Comparison of ENCODE assay signal across 13 cellular contexts in the genomic region with DNA sequence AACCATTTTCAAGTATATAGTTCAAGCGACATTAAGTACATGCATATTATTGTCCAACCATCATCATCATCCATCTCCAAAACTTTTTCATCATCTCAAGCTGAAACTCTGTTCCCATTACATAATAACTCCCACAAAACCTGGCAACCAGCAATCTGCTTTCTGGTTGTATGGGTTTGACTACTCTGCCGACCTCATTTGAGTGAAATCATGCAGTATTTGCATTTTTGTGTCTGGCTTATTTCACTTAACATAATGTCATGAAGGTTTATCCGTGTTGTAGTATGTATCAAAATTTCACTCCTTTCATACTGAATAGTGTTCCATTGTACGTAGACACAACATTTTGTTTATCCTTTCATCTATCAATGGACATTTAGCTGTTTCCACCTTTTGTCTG.
DNase-seq lines count a peak whose midpoint lies in the region; ATAC-seq and TF ChIP-seq lines count a peak whose summit lies in the region.
"Had no signal": no experiment of that assay in that cellular context is flagged by ENCODE, and none has a peak within 500 bp of the region (broad histone marks: within the 10 kb centered on the region; RNA-seq: fewer than 3 reads in every experiment).

No MANE protein-coding gene starts in this region.

- no peaks in the 10 kb centered on the region for H3K36me3 ChIP-seq in CD4-positive, alpha-beta memory T cell (ENCODE audit: insufficient read depth, low read length)
- no peaks in the 10 kb centered on the region for H3K36me3 ChIP-seq in tibial nerve
- H3K36me3 ChIP-seq: cardiac muscle cell had no signal

- H3K9me3 Mint-ChIP-seq in CD4-positive, alpha-beta memory T cell: no peaks in the 10 kb centered on the region
- H3K9me3 Mint-ChIP-seq in IgD-negative memory B cell: no peaks in the 10 kb centered on the region

- peak overlapping the region; percentile 17 to 80 (median 65) for H3K4me3 Mint-ChIP-seq in CD4-positive, alpha-beta memory T cell
- H3K4me3 Mint-ChIP-seq in IgD-negative memory B cell: peak overlapping the region; percentile 65 to 94 (median 76)

- no peaks in the 10 kb centered on the region for H3K27me3 ChIP-seq in CD4-positive, alpha-beta memory T cell (ENCODE audit: insufficient read depth, low read length)
- no peaks in the 10 kb centered on the region for H3K27me3 ChIP-seq in tibial nerve
- H3K27me3 ChIP-seq: cardiac muscle cell, hepatocyte had no signal

- no peaks in the 10 kb centered on the region for H3K36me3 Mint-ChIP-seq in CD4-positive, alpha-beta memory T cell
- no peaks in the 10 kb centered on the region for H3K36me3 Mint-ChIP-seq in IgD-negative memory B cell

- no peak overlapping the region for H3K27ac ChIP-seq in CD4-positive, alpha-beta memory T cell (ENCODE audit: low read depth, low read length)
- no peak overlapping the region for H3K27ac ChIP-seq in tibial nerve
- H3K27ac ChIP-seq: cardiac muscle cell, hepatocyte had no signal

- no peaks in the 10 kb centered on the region for H3K9me3 ChIP-seq in CD4-positive, alpha-beta memory T cell (ENCODE audit: control insufficient read depth in 1 of 2, low read length in 2 of 2)
- H3K9me3 ChIP-seq in tibial nerve: no peaks in the 10 kb centered on the region

- intact Hi-C loops in CD4-positive, alpha-beta memory T cell (cut with micrococcal nuclease): no loop called here

- peak; percentile 2 for ATAC-seq in GM18861 (IDR thresholded peaks at IDR 0.05; ENCODE audit: unreplicated experiment)
- peak; percentile 7 for ATAC-seq in GM21723 (IDR thresholded peaks at IDR 0.05; ENCODE audit: unreplicated experiment)

- CTCF ChIA-PET in CD4-positive, alpha-beta memory T cell (lab: Charles Lee; ENCODE audit: partially characterized antibody): no interaction called here

- peaks cover 16% of the 10 kb centered on the region for H3K4me1 ChIP-seq in CD4-positive, alpha-beta memory T cell (ENCODE audit: insufficient read depth, low read length)
- no peaks in the 10 kb centered on the region for H3K4me1 ChIP-seq in tibial nerve

- peak overlapping the region in 5 of 7 donors; percentile 4 to 84 (median 37) for H3K27ac Mint-ChIP-seq in CD4-positive, alpha-beta memory T cell
- H3K27ac Mint-ChIP-seq in IgD-negative memory B cell: peak overlapping the region; percentile 86 to 95 (median 94)

- peaks cover 9 to 22% (median 13%) of the 10 kb centered on the region in 4 donors for H3K4me1 Mint-ChIP-seq in CD4-positive, alpha-beta memory T cell
- H3K4me1 Mint-ChIP-seq in IgD-negative memory B cell: peaks cover 16 to 24% (median 17%) of the 10 kb centered on the region in 3 donors

- no peaks in the 10 kb centered on the region for H3K27me3 Mint-ChIP-seq in CD4-positive, alpha-beta memory T cell
- H3K27me3 Mint-ChIP-seq in IgD-negative memory B cell: no peaks in the 10 kb centered on the region

- DNase-seq in CD4-positive, alpha-beta memory T cell: no peak
- DNase-seq in GM19238 (ENCODE audit: insufficient read length, low spot score) (no peak), tibial nerve (ENCODE audit: low spot score in 2 of 2) (no peak), kidney tubule cell (ENCODE audit: low spot score) (no peak)
- no peak for DNase-seq in stimulated activated naive CD4-positive, alpha-beta T cell treated with Interleukin-2 at 50 U/mL for 16 hours (lab: John Stamatoyannopoulos, UW)
- DNase-seq: activated gamma-delta T cell treated with Interleukin-2 at 50 U/mL for 16 hours, KG1, NCI-H2029 treated with DMSO at 0.1 percent for 48 hours had no signal

- POLR2A ChIA-PET in CD4-positive, alpha-beta memory T cell (lab: Charles Lee; ENCODE audit: partially characterized antibody): no interaction called here

- TF ChIP-seq CTCF in tibial nerve (IDR thresholded peaks at IDR 0.05): no peak

- TF ChIP-seq EP300 in tibial nerve (IDR thresholded peaks at IDR 0.05): no peak

- no peak for TF ChIP-seq POLR2A in tibial nerve (IDR thresholded peaks at IDR 0.05)

- H3K4me3 ChIP-seq in CD4-positive, alpha-beta memory T cell (ENCODE audit: low read length in 2 of 2): peak overlapping the region in 1 of 2 donors; percentile 5
- H3K4me3 ChIP-seq in tibial nerve: no peak overlapping the region
- H3K4me3 ChIP-seq: cardiac muscle cell, hepatocyte had no signal

- 83 to 88% methylated on average over 4 of the region's 4 CpGs for WGBS in tibial nerve, 2 donors
